8 cellular contexts compared by ENCODE assay signal in the genomic region with DNA sequence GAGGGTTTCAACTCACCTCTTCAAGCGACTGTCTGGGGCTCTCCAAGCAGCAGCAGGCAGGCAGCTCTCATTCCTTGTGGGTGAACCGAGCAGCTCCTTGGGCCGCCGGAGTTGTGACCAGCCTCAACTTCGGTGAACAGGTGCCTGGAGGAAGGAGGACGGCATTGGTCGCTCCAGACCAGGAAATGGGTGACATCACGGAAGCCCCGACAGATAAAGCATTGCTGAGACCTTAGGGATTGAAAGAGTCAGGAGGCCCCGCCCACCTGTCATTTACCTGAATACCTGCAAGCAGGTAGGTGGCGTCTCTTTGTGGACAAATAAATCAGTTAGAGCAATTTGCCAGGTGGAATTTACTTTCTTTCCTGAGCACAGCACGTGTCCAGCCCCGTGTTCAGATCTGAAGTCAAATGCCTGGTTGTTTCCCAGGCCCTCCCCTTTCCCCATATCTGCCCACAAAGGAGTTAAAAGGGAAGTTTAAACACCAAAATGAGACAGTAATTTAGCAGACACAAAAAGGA. TPM values are rescaled to one million over a fixed set of nuclear protein-coding genes. Genes with fewer than 3 reads are reported as not detected.
A peak's percentile ranks its signal among the peaks of the same experiment; 100 is the strongest.
DNase-seq lines count a peak whose midpoint lies in the region; ATAC-seq, FAIRE-seq and TF ChIP-seq lines count a peak whose summit lies in the region.

Gene LNX1, minus strand, starts transcription at position 115 of the 521 bp plus-strand sequence. CDS start 17,484 bp downstream, outside the sequence.

- peaks cover 33 to 58% (median 45%) of the 10 kb centered on the region in 5 donors for H3K27me3 Mint-ChIP-seq in naive thymus-derived CD4-positive, alpha-beta T cell
- peaks cover 13 to 15% of the 10 kb centered on the region in 2 donors for H3K27me3 Mint-ChIP-seq in CD4-positive, alpha-beta memory T cell

- peak within 1 kb of the TSS in 2 of 4 experiments; percentile 5 to 69; a peak in 3 of 7 replicates for H3K9ac ChIP-seq in H1 (replicated peaks in 1 of 4; ENCODE audit: extremely low read depth in 1 of 4, low read depth in 3 of 4, low read length in 3 of 4)

- no peak within 1 kb of the TSS for H2BK20ac ChIP-seq in H1 (ENCODE audit: low read length)

- H3K18ac ChIP-seq in H1 (ENCODE audit: extremely low read depth, low read length) = no peak within 1 kb of the TSS

- TF ChIP-seq CTCF in H1 (IDR thresholded peaks at IDR 0.05; ENCODE audit: control extremely low read depth in 1 of 3, insufficient read depth in 1 of 3, low read depth in 1 of 3, low read length in 3 of 3) = peak in 1 of 3 experiments; percentile 13; a peak in 1 of 4 replicates

- H3K4me1 Mint-ChIP-seq in naive thymus-derived CD4-positive, alpha-beta T cell = peaks cover 0 to 13% (median 9%) of the 10 kb centered on the region in 7 donors
- H3K4me1 Mint-ChIP-seq in CD4-positive, alpha-beta memory T cell = peaks cover 3 to 11% (median 6%) of the 10 kb centered on the region in 4 donors

- H3K4me2 ChIP-seq in H1 (ENCODE audit: insufficient read depth in 1 of 2, low read depth in 2 of 2, low read length in 2 of 2) = peak within 1 kb of the TSS; percentile 72 to 98

- intact Hi-C loops in naive thymus-derived CD4-positive, alpha-beta T cell (cut with micrococcal nuclease) = no loop called here
- intact Hi-C loops in CD4-positive, alpha-beta memory T cell (cut with micrococcal nuclease) = no loop called here

- CTCF ChIA-PET in H1 (lab: Charles Lee; ENCODE audit: partially characterized antibody) = interaction anchor here (0.7 to 2.9 kb wide), 3 partner anchors 9 to 17 kb away, joined by 3 to 9 read pairs (median 4); no protein-coding TSS in a partner anchor
- CTCF ChIA-PET in naive thymus-derived CD4-positive, alpha-beta T cell (lab: Charles Lee) = no interaction called here
- CTCF ChIA-PET in CD4-positive, alpha-beta memory T cell (lab: Charles Lee; ENCODE audit: partially characterized antibody) = no interaction called here

- DNase-seq in ELF-1 (ENCODE audit: low read depth, low spot score) = peak; percentile 94
- DNase-seq in NCI-H146 treated with DMSO at 0.1 percent for 48 hours (lab: John Stamatoyannopoulos, UW; ENCODE audit: unreplicated experiment) = peak; percentile 99
- DNase-seq in H1 (ENCODE audit: low read depth in 1 of 2, low spot score in 2 of 2) = peak; percentile 70 to 86
- DNase-seq in naive thymus-derived CD4-positive, alpha-beta T cell = no peak
- DNase-seq in CD4-positive, alpha-beta memory T cell = no peak
- DNase-seq in NCI-H82 (lab: John Stamatoyannopoulos, UW) = no peak
- no peak for DNase-seq in NCI-H2227 treated with DMSO at 0.1 percent for 48 hours (lab: John Stamatoyannopoulos, UW)
- no peak for DNase-seq in nucleus accumbens (lab: John Stamatoyannopoulos, UW)

- H2AK5ac ChIP-seq in H1 (ENCODE audit: low read depth, low read length) = no peak within 1 kb of the TSS

- no peak within 1 kb of the TSS for H2BK15ac ChIP-seq in H1 (ENCODE audit: low read length)

- H2BK12ac ChIP-seq in H1 (ENCODE audit: low read depth, low read length) = peak within 1 kb of the TSS; percentile 64; the same call in 1 of the 2 replicates

- H2AFZ ChIP-seq in H1 (ENCODE audit: low read length) = peak within 1 kb of the TSS; percentile 83; the same call in 1 of the 2 replicates

- no peak within 1 kb of the TSS for H3K4ac ChIP-seq in H1 (replicated peaks; ENCODE audit: insufficient read length, low read depth, low read length)

- peak in 1 of 2 experiments; percentile 28; a peak in 2 of 4 replicates for TF ChIP-seq RAD21 in H1 (IDR thresholded peaks at IDR 0.05 in 1 of 2, conservative IDR thresholded peaks at IDR 0.05 in 1 of 2; ENCODE audit: low read depth in 2 of 2, low read length in 2 of 2)

- H3K9me3 ChIP-seq in H1 (ENCODE audit: insufficient read depth in 2 of 2, low read depth in 1 of 2, low read length in 1 of 2) = no peaks in the 10 kb centered on the region
- H3K9me3 ChIP-seq in naive thymus-derived CD4-positive, alpha-beta T cell (ENCODE audit: control insufficient read depth in 2 of 3, low read length in 3 of 3) = no peaks in the 10 kb centered on the region
- no peaks in the 10 kb centered on the region for H3K9me3 ChIP-seq in CD4-positive, alpha-beta memory T cell (ENCODE audit: control insufficient read depth in 1 of 2, low read length in 2 of 2)

- no peak within 1 kb of the TSS for H4K8ac ChIP-seq in H1 (ENCODE audit: extremely low read depth, insufficient read depth, low read length)

- H3K79me1 ChIP-seq in H1 (ENCODE audit: low read depth, low read length) = no peaks in the 10 kb centered on the region

- no peak within 1 kb of the TSS for H4K91ac ChIP-seq in H1 (replicated peaks; ENCODE audit: insufficient read length, low read length)

- no peak within 1 kb of the TSS for H3K23ac ChIP-seq in H1 (ENCODE audit: insufficient read length)

- H3K27me3 ChIP-seq in H1 (replicated peaks in 1 of 4; ENCODE audit: control insufficient read depth in 3 of 4, extremely low read depth in 1 of 4, insufficient read depth in 3 of 4, low read length in 3 of 4) = no peaks in the 10 kb centered on the region
- H3K27me3 ChIP-seq in naive thymus-derived CD4-positive, alpha-beta T cell (ENCODE audit: control insufficient read depth in 2 of 2, insufficient read depth in 2 of 2, low read length in 2 of 2) = peaks cover 0 to 7% of the 10 kb centered on the region in 2 donors
- H3K27me3 ChIP-seq in CD4-positive, alpha-beta memory T cell (ENCODE audit: insufficient read depth, low read length) = no peaks in the 10 kb centered on the region

- H3K23me2 ChIP-seq in H1 (ENCODE audit: low read depth, low read length) = peaks cover 7% of the 10 kb centered on the region; the same call in 1 of the 2 replicates

- FAIRE-seq in H1 (lab: Jason Lieb, UNC) = peak; percentile 60

- no peak within 1 kb of the TSS for H3K27ac Mint-ChIP-seq in naive thymus-derived CD4-positive, alpha-beta T cell
- H3K27ac Mint-ChIP-seq in CD4-positive, alpha-beta memory T cell = no peak within 1 kb of the TSS

- peak; percentile 36 for ATAC-seq in naive thymus-derived CD4-positive, alpha-beta T cell

- TF ChIP-seq EP300 in H1 (IDR thresholded peaks at IDR 0.05; ENCODE audit: borderline replicate concordance in 1 of 2, low read depth in 2 of 2, low read length in 2 of 2) = no peak

- no peak within 1 kb of the TSS for H2BK120ac ChIP-seq in H1 (replicated peaks; ENCODE audit: low read depth, low read length)

- no peaks in the 10 kb centered on the region for H3K36me3 Mint-ChIP-seq in naive thymus-derived CD4-positive, alpha-beta T cell
- H3K36me3 Mint-ChIP-seq in CD4-positive, alpha-beta memory T cell = no peaks in the 10 kb centered on the region

- H4K20me1 ChIP-seq in H1 (replicated peaks in 1 of 2; ENCODE audit: control insufficient read depth in 1 of 2, insufficient read depth in 2 of 2, low read length in 2 of 2) = no peaks in the 10 kb centered on the region

- H3K27ac ChIP-seq in H1 (ENCODE audit: low read depth, low read length) = peak within 1 kb of the TSS; percentile 68; the same call in 1 of the 2 replicates
- H3K27ac ChIP-seq in naive thymus-derived CD4-positive, alpha-beta T cell (ENCODE audit: low read depth, low read length) = no peak within 1 kb of the TSS
- H3K27ac ChIP-seq in CD4-positive, alpha-beta memory T cell (ENCODE audit: low read depth, low read length) = no peak within 1 kb of the TSS

- H3K14ac ChIP-seq in H1 (ENCODE audit: insufficient read length) = no peak within 1 kb of the TSS

- H3K79me2 ChIP-seq in H1 (ENCODE audit: control insufficient read depth in 1 of 2, insufficient read depth in 2 of 2, low read length in 2 of 2) = no peaks in the 10 kb centered on the region

- peak within 1 kb of the TSS; percentile 36 to 60 (median 46); a peak in 7 of 8 replicates for H3K4me3 ChIP-seq in H1 (ENCODE audit: extremely low read depth in 1 of 4, insufficient read depth in 2 of 4, low read depth in 3 of 4, low read length in 4 of 4)
- no peak within 1 kb of the TSS for H3K4me3 ChIP-seq in naive thymus-derived CD4-positive, alpha-beta T cell (ENCODE audit: low read length)
- no peak within 1 kb of the TSS for H3K4me3 ChIP-seq in CD4-positive, alpha-beta memory T cell (ENCODE audit: low read length in 2 of 2)

- peaks cover 0 to 1% (median 0%) of the 10 kb centered on the region in 11 donors for H3K9me3 Mint-ChIP-seq in naive thymus-derived CD4-positive, alpha-beta T cell
- H3K9me3 Mint-ChIP-seq in CD4-positive, alpha-beta memory T cell = peaks cover 0 to 3% (median 0%) of the 10 kb centered on the region in 8 donors

- TF ChIP-seq POLR2A in H1 (IDR thresholded peaks at IDR 0.05; ENCODE audit: control extremely low read depth in 1 of 2, low read depth in 2 of 2, low read length in 2 of 2) = peak; percentile 33 to 90

- H3K56ac ChIP-seq in H1 (replicated peaks; ENCODE audit: insufficient read length, low read depth, low read length) = no peak within 1 kb of the TSS

- peaks cover 5 to 15% (median 11%) of the 10 kb centered on the region in 4 experiments for H3K4me1 ChIP-seq in H1 (replicated peaks in 1 of 4; ENCODE audit: control insufficient read depth in 3 of 4, insufficient read depth in 4 of 4, low read length in 3 of 4)
- H3K4me1 ChIP-seq in naive thymus-derived CD4-positive, alpha-beta T cell (ENCODE audit: control insufficient read depth in 2 of 2, insufficient read depth in 2 of 2, low read length in 2 of 2) = no peaks in the 10 kb centered on the region
- H3K4me1 ChIP-seq in CD4-positive, alpha-beta memory T cell (ENCODE audit: insufficient read depth, low read length) = no peaks in the 10 kb centered on the region

- 1% methylated on average over 13 of the region's 13 CpGs; no CpG with 5 or more reads in 1 of the 2 experiments for WGBS in H1 (ENCODE audit: extremely low coverage in 1 of 2, insufficient coverage in 1 of 2, insufficient read length in 1 of 2, insufficient replicate concordance in 2 of 2, low coverage in 1 of 2, low lambda C conversion rate in 2 of 2, missing lambda C conversion rate in 1 of 2), 2 experiments

- H3K4me3 Mint-ChIP-seq in naive thymus-derived CD4-positive, alpha-beta T cell = peak within 1 kb of the TSS; percentile 4 to 58 (median 36)
- H3K4me3 Mint-ChIP-seq in CD4-positive, alpha-beta memory T cell = peak within 1 kb of the TSS in 4 of 8 donors; percentile 26 to 58 (median 38)

- H4K5ac ChIP-seq in H1 (ENCODE audit: insufficient read length, low read depth, low read length) = no peak within 1 kb of the TSS

- POLR2A ChIA-PET in H1 (lab: Charles Lee; ENCODE audit: partially characterized antibody) = interaction anchor here (0.7 to 1.0 kb wide), 2 partner anchors 10 to 136 kb away, joined by 3 read pairs; no protein-coding TSS in a partner anchor
- POLR2A ChIA-PET in naive thymus-derived CD4-positive, alpha-beta T cell (lab: Charles Lee) = no interaction called here
- POLR2A ChIA-PET in CD4-positive, alpha-beta memory T cell (lab: Charles Lee; ENCODE audit: partially characterized antibody) = no interaction called here

- no peak within 1 kb of the TSS; the same call in 1 of the 2 replicates for H2BK5ac ChIP-seq in H1 (ENCODE audit: low read depth, low read length)

- no peaks in the 10 kb centered on the region for H3K36me3 ChIP-seq in H1 (ENCODE audit: control insufficient read depth in 2 of 4, insufficient read depth in 4 of 4, low read length in 3 of 4)
- no peaks in the 10 kb centered on the region for H3K36me3 ChIP-seq in naive thymus-derived CD4-positive, alpha-beta T cell (ENCODE audit: control insufficient read depth in 2 of 3, insufficient read depth in 3 of 3, low read length in 3 of 3)
- H3K36me3 ChIP-seq in CD4-positive, alpha-beta memory T cell (ENCODE audit: insufficient read depth, low read length) = no peaks in the 10 kb centered on the region

RNA-seq across cellular contexts. Expression of gene LNX1, which starts in this region (rescaled TPM):
- total RNA-seq in H1 (2021; fragmentation: NEBNext Ultra II Directional; extraction: Animal tissue kit (Norgen Biotek cat#: 25700)) = 3.1 and 3.8 TPM in 2 replicates
- polyA plus RNA-seq in H1 (2011; rRNA removed) = 2.7 TPM in 2 replicates
- 3.3 TPM for polyA plus RNA-seq in H1 (2011; cell fraction: cytosol; rRNA removed)
- 7.2 TPM for polyA plus RNA-seq in H1 (2011; cell fraction: nucleus; rRNA removed)
- 2.1 to 3.7 TPM (median 3.1 TPM) in 4 replicates for polyA plus RNA-seq in H1 (2012, experiment 1 of 2)
- polyA plus RNA-seq in H1 (2012, experiment 2 of 2) = 1.2 TPM
- polyA plus RNA-seq in H1 (2013, experiment 1 of 2) = 2.9 TPM
- 3.0 TPM for polyA plus RNA-seq in H1 (2013, experiment 2 of 2)
- 11.0 and 15.6 TPM in 2 replicates for polyA minus RNA-seq in H1 (2011; rRNA and poly(A)+ RNA removed)
- 4.8 TPM for polyA minus RNA-seq in H1 (2011; cell fraction: cytosol; rRNA and poly(A)+ RNA removed)
- 12.8 TPM for polyA minus RNA-seq in H1 (2011; cell fraction: nucleus; rRNA and poly(A)+ RNA removed)
- not detected for total RNA-seq in naive thymus-derived CD4-positive, alpha-beta T cell
- under 1 TPM; 0.09 to 0.48 TPM for polyA plus RNA-seq in naive thymus-derived CD4-positive, alpha-beta T cell
- not detected for total RNA-seq in CD4-positive, alpha-beta memory T cell
- polyA plus RNA-seq in CD4-positive, alpha-beta memory T cell = under 1 TPM; 0.44 to 0.78 TPM

Comparison
In these comparisons a context has a peak if more than half of its experiments do, and no peak if none do; other contexts are left out.
1. Peak in ATAC-seq in naive thymus-derived CD4-positive, alpha-beta T cell; RNA of the gene not detected or under 1 TPM.
2. DNase-seq: peak in ELF-1 (single experiment), NCI-H146 treated with DMSO at 0.1 percent for 48 hours (single experiment) and H1 (2 of 2); none in naive thymus-derived CD4-positive, alpha-beta T cell (0 of 9), CD4-positive, alpha-beta memory T cell (0 of 5), NCI-H82 (single experiment), NCI-H2227 treated with DMSO at 0.1 percent for 48 hours (single experiment) and nucleus accumbens (0 of 56).
3. H3K4me3 ChIP-seq: peak in H1 (4 of 4); none in naive thymus-derived CD4-positive, alpha-beta T cell (single experiment) and CD4-positive, alpha-beta memory T cell (0 of 2).